7 cellular contexts compared by ENCODE assay signal in the genomic region with DNA sequence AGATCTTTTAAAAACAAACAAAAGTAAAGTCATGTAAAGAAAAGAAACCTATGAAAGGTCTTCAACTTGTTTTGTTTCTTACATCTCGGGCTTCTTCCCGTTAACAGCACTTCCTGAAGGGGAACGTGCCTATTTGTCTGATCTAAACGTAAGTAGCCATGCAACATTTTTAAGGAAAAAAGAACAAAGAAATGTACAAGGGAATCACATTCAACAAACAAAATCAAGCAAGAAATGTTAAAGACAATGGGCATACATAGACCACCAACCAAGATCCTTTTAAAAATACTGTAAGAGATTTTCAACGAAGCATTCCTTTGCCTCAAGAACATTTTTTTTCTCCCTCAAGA.
DNase-seq lines count a peak whose midpoint lies in the region; ATAC-seq, FAIRE-seq and TF ChIP-seq lines count a peak whose summit lies in the region.

No MANE protein-coding gene starts in this region.

- TF ChIP-seq CTCF in GM23338 (conservative IDR thresholded peaks at IDR 0.05; ENCODE audit: low read depth in 2 of 2) (no peak), fibroblast of villous mesenchyme (IDR thresholded peaks at IDR 0.05; ENCODE audit: insufficient read depth, low read depth, low read length) (no peak)

- H3K4me3 Mint-ChIP-seq in GM23338: peak overlapping the region; percentile 46
- peak overlapping the region; percentile 76 to 85 (median 81) for H3K4me3 Mint-ChIP-seq in T-cell
- peak overlapping the region; percentile 80 to 84 for H3K4me3 Mint-ChIP-seq in stimulated activated naive B cell treated with anti-CD40 and anti-IgM and Interleukin-4, amounts not matched to agents 10 μg/mL and 1 μg/mL and 100 μg/mL, for 72 hours

- CTCF ChIA-PET in T-cell (lab: Charles Lee): interaction anchor here in 1 of 2 donors (0.6 kb wide), 1 partner anchor 139 kb away, joined by 3 read pairs; no protein-coding TSS in a partner anchor

- peak overlapping the region; percentile 82 for H3K27ac Mint-ChIP-seq in GM23338
- H3K27ac Mint-ChIP-seq in T-cell: peak overlapping the region; percentile 93 to 94
- peak overlapping the region; percentile 87 for H3K27ac Mint-ChIP-seq in stimulated activated naive B cell treated with anti-CD40 and anti-IgM and Interleukin-4, amounts not matched to agents 10 μg/mL and 1 μg/mL and 100 μg/mL, for 72 hours

- no peaks in the 10 kb centered on the region for H3K27me3 ChIP-seq in GM23338 (ENCODE audit: insufficient read depth)

- FAIRE-seq in RCC 7860 (lab: Jason Lieb, UNC): no peak

- H3K79me2 ChIP-seq in GM23338 (replicated peaks; ENCODE audit: insufficient read depth): no peaks in the 10 kb centered on the region

- no peaks in the 10 kb centered on the region for H3F3A ChIP-seq in GM23338 (replicated peaks; ENCODE audit: low read depth)

- H2AFZ ChIP-seq in GM23338: peak overlapping the region; percentile 4; the same call in 1 of the 2 replicates

- H3K36me3 ChIP-seq in GM23338 (ENCODE audit: insufficient read depth): no peaks in the 10 kb centered on the region

- H3K4me2 ChIP-seq in GM23338: peak overlapping the region; percentile 49

- no peaks in the 10 kb centered on the region for H3K36me3 Mint-ChIP-seq in GM23338 (ENCODE audit: low read depth)
- H3K36me3 Mint-ChIP-seq in T-cell: no peaks in the 10 kb centered on the region
- no peaks in the 10 kb centered on the region for H3K36me3 Mint-ChIP-seq in stimulated activated naive B cell treated with anti-CD40 and anti-IgM and Interleukin-4, amounts not matched to agents 10 μg/mL and 1 μg/mL and 100 μg/mL, for 72 hours

- H3K4me3 ChIP-seq in GM23338: peak overlapping the region; percentile 0; the same call in 1 of the 2 replicates
- peak overlapping the region; percentile 48 for H3K4me3 ChIP-seq in fibroblast of villous mesenchyme (ENCODE audit: low read depth, low read length)

- H3K9me2 ChIP-seq in GM23338 (ENCODE audit: insufficient read depth): no peaks in the 10 kb centered on the region

- DNase-seq in GM23338 (ENCODE audit: low spot score) (peak; percentile 17), T-cell (no peak), fibroblast of villous mesenchyme (ENCODE audit: low read depth) (peak; percentile 58), RCC 7860 (ENCODE audit: low spot score) (no peak), NCI-H1417 (lab: John Stamatoyannopoulos, UW) (no peak)
- no peak for DNase-seq in stimulated activated naive B cell treated with anti-CD40 and anti-IgM and Interleukin-4, amounts not matched to agents 10 μg/mL and 1 μg/mL and 100 μg/mL, for 72 hours
- DNase-seq in stimulated activated CD4-positive, alpha-beta T cell treated with anti-CD3 and anti-CD28 coated beads, Interleukin-1b, Interleukin-23, amount 100 ng/mL, for 48 hours: no peak

- no peak for ATAC-seq in GM23338
- peak in 1 of 4 experiments; percentile 32 for ATAC-seq in T-cell (replicated peaks in 1 of 4)
- ATAC-seq in stimulated activated naive B cell treated with anti-CD40 and anti-IgM and Interleukin-4, amounts not matched to agents 10 μg/mL and 1 μg/mL and 100 μg/mL, for 72 hours (replicated peaks): no peak

- H3K4me1 ChIP-seq in GM23338 (ENCODE audit: insufficient read depth): peaks cover 16% of the 10 kb centered on the region

- H3K9me3 Mint-ChIP-seq in GM23338 (no peaks in the 10 kb centered on the region), T-cell (no peaks in the 10 kb centered on the region)
- H3K9me3 Mint-ChIP-seq in stimulated activated naive B cell treated with anti-CD40 and anti-IgM and Interleukin-4, amounts not matched to agents 10 μg/mL and 1 μg/mL and 100 μg/mL, for 72 hours: no peaks in the 10 kb centered on the region

- no peak overlapping the region for H3K27ac ChIP-seq in GM23338 (ENCODE audit: low read depth)

- POLR2A ChIA-PET in T-cell (lab: Charles Lee): no interaction called here

- H3K27me3 Mint-ChIP-seq in GM23338 (ENCODE audit: insufficient read depth, low read depth, poor library complexity) (no peaks in the 10 kb centered on the region), T-cell (peaks cover 2 to 6% of the 10 kb centered on the region in 2 donors)
- H3K27me3 Mint-ChIP-seq in stimulated activated naive B cell treated with anti-CD40 and anti-IgM and Interleukin-4, amounts not matched to agents 10 μg/mL and 1 μg/mL and 100 μg/mL, for 72 hours: peaks cover 7 to 9% of the 10 kb centered on the region in 2 donors

- peaks cover 20% of the 10 kb centered on the region for H3K4me1 Mint-ChIP-seq in GM23338
- H3K4me1 Mint-ChIP-seq in T-cell: peaks cover 12 to 14% (median 12%) of the 10 kb centered on the region in 3 donors
- peaks cover 11 to 12% of the 10 kb centered on the region in 2 donors for H3K4me1 Mint-ChIP-seq in stimulated activated naive B cell treated with anti-CD40 and anti-IgM and Interleukin-4, amounts not matched to agents 10 μg/mL and 1 μg/mL and 100 μg/mL, for 72 hours

- H4K20me1 ChIP-seq in GM23338 (replicated peaks; ENCODE audit: insufficient read depth): no peaks in the 10 kb centered on the region

TF ChIP-seq in GM23338, 12 proteins besides CTCF, POLR2A, EP300 and RAD21 (continues in another document):
- TF ChIP-seq, protein P1, sequence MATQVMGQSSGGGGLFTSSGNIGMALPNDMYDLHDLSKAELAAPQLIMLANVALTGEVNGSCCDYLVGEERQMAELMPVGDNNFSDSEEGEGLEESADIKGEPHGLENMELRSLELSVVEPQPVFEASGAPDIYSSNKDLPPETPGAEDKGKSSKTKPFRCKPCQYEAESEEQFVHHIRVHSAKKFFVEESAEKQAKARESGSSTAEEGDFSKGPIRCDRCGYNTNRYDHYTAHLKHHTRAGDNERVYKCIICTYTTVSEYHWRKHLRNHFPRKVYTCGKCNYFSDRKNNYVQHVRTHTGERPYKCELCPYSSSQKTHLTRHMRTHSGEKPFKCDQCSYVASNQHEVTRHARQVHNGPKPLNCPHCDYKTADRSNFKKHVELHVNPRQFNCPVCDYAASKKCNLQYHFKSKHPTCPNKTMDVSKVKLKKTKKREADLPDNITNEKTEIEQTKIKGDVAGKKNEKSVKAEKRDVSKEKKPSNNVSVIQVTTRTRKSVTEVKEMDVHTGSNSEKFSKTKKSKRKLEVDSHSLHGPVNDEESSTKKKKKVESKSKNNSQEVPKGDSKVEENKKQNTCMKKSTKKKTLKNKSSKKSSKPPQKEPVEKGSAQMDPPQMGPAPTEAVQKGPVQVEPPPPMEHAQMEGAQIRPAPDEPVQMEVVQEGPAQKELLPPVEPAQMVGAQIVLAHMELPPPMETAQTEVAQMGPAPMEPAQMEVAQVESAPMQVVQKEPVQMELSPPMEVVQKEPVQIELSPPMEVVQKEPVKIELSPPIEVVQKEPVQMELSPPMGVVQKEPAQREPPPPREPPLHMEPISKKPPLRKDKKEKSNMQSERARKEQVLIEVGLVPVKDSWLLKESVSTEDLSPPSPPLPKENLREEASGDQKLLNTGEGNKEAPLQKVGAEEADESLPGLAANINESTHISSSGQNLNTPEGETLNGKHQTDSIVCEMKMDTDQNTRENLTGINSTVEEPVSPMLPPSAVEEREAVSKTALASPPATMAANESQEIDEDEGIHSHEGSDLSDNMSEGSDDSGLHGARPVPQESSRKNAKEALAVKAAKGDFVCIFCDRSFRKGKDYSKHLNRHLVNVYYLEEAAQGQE (IDR thresholded peaks at IDR 0.05; ENCODE audit: unreplicated experiment): no peak
- TF ChIP-seq JUNB (IDR thresholded peaks at IDR 0.05; ENCODE audit: unreplicated experiment) (no peak), ZNF331 (CRISPR knock-in tag; IDR thresholded peaks at IDR 0.05; ENCODE audit: low read depth) (no peak), CREB1 (CRISPR knock-in tag; IDR thresholded peaks at IDR 0.05; ENCODE audit: low read depth) (no peak), NANOG (IDR thresholded peaks at IDR 0.05; ENCODE audit: borderline replicate concordance) (no peak), EZH2phosphoT487 (IDR thresholded peaks at IDR 0.05; ENCODE audit: unreplicated experiment) (no peak), ZNF114 (CRISPR knock-in tag; IDR thresholded peaks at IDR 0.05) (no peak), POLR2AphosphoS5 (IDR thresholded peaks at IDR 0.05; ENCODE audit: low read depth) (no peak)

Comparison
In these comparisons a context has a peak if more than half of its experiments do, and no peak if none do; other contexts are left out.
1. DNase-seq: peak in GM23338 (single experiment) and fibroblast of villous mesenchyme (single experiment); none in T-cell (0 of 34), stimulated activated naive B cell treated with anti-CD40 and anti-IgM and Interleukin-4, amounts not matched to agents 10 μg/mL and 1 μg/mL and 100 μg/mL, for 72 hours (single experiment), stimulated activated CD4-positive, alpha-beta T cell treated with anti-CD3 and anti-CD28 coated beads, Interleukin-1b, Interleukin-23, amount 100 ng/mL, for 48 hours (single experiment), RCC 7860 (single experiment) and NCI-H1417 (0 of 3).
2. Peak in every context shown above with its lines, with median percentiles within 50 percentile points of each other: H3K27ac Mint-ChIP-seq and H3K4me3 Mint-ChIP-seq.